1 cellular context compared by ENCODE assay signal in the genomic region with DNA sequence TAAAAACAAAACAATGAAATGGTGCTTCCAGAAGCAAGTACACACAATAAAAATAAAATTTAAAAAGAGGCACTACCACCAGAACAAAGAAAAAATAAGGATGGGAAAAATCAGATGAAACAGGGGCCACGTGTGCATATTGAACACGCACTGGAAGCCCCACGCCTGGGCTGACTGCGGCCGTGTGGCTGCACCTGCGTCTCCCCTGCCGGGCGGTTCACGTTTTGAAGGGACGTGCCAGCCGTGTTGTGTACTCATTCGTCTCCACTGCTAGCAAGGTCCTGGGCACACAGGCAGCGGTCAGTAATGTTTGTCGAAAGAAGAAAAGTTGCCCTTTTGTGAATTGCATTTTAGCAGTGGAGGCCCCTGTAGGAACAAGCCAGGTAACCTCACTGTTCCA.
TF ChIP-seq lines count a peak whose summit lies in the region.

No MANE protein-coding gene starts in this region.

TF ChIP-seq in H1, 55 proteins besides CTCF, POLR2A, EP300 and RAD21:
- no peak for TF ChIP-seq EZH2 (IDR thresholded peaks at IDR 0.05; ENCODE audit: low read depth, low read length, severe bottlenecking)
- no peak for TF ChIP-seq GTF2F1 (IDR thresholded peaks at IDR 0.05; ENCODE audit: borderline replicate concordance, low read depth, low read length)
- no peak for TF ChIP-seq NRF1 (IDR thresholded peaks at IDR 0.05; ENCODE audit: low read depth, low read length)
- TF ChIP-seq SAP30 (IDR thresholded peaks at IDR 0.05; ENCODE audit: insufficient read depth, insufficient replicate concordance, low read length): no peak
- no peak for TF ChIP-seq CHD1 (IDR thresholded peaks at IDR 0.05; ENCODE audit: low read depth, low read length)
- no peak for TF ChIP-seq TAF1 (IDR thresholded peaks at IDR 0.05; ENCODE audit: low read depth, low read length)
- no peak for TF ChIP-seq MAFK (IDR thresholded peaks at IDR 0.05; ENCODE audit: low read depth, low read length)
- TF ChIP-seq CTBP2 (IDR thresholded peaks at IDR 0.05; ENCODE audit: borderline replicate concordance, insufficient read depth, insufficient read length, low read length): no peak
- TF ChIP-seq TEAD4 (IDR thresholded peaks at IDR 0.05; ENCODE audit: low read depth, low read length): no peak
- TF ChIP-seq RBBP5 (IDR thresholded peaks at IDR 0.05; ENCODE audit: borderline replicate concordance, low read depth, low read length): no peak
- no peak for TF ChIP-seq TBP (IDR thresholded peaks at IDR 0.05; ENCODE audit: low read depth, low read length)
- TF ChIP-seq, protein P1, sequence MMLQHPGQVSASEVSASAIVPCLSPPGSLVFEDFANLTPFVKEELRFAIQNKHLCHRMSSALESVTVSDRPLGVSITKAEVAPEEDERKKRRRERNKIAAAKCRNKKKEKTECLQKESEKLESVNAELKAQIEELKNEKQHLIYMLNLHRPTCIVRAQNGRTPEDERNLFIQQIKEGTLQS (IDR thresholded peaks at IDR 0.05; ENCODE audit: insufficient read depth, low read depth, low read length): no peak
- no peak for TF ChIP-seq KDM5A (IDR thresholded peaks at IDR 0.05; ENCODE audit: low read length)
- TF ChIP-seq KDM4A (IDR thresholded peaks at IDR 0.05; ENCODE audit: low read depth, low read length, severe bottlenecking): no peak
- no peak for TF ChIP-seq CREB1 (IDR thresholded peaks at IDR 0.05)
TF ChIP-seq in H1: peak in this region for 0.
